ENCODE assay signal across 36 cellular contexts in the genomic region with DNA sequence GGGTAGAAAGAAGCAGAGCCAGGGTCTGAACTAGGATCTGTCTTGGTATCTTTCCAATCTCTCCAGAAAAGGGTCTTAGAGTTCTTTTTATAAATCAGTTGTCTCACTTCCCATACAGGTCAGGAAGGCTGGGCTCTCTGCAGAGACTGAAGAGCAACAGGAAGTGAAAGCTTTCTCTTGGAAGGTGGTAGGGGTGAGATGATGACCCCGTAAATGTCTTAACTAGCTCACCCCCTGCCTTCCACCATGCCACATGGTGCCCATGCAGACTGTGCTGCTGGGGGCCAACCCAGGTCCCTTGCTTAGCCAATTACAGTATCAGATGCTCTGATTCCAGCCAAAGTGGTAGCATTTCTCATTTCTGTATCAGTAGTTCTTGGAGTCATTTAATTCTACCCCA.
"Had no signal": no experiment of that assay in that cellular context is flagged by ENCODE, and none has a peak within 500 bp of the region (broad histone marks: within the 10 kb centered on the region; RNA-seq: fewer than 3 reads in every experiment).

No MANE protein-coding gene starts in this region.

- H3K27ac ChIP-seq: adrenal gland, body of pancreas, epithelial cell of prostate, esophagus squamous epithelium, gastroesophageal sphincter, heart right ventricle, hepatocyte had no signal

- H3K27ac Mint-ChIP-seq: activated CD4-positive, alpha-beta memory T cell treated with anti-CD3 and anti-CD28 coated beads for 36 hours; activated CD4-positive, alpha-beta T cell treated with anti-CD3 and anti-CD28 coated beads for 36 hours; activated CD4-positive, alpha-beta T cell treated with anti-CD3 and anti-CD28 coated beads, Interleukin-2, amount 10 ng/mL, durations not matched to agents 24 days and 14 days; activated CD8-positive, alpha-beta memory T cell treated with anti-CD3 and anti-CD28 coated beads, Interleukin-2, amount 10 ng/mL, durations not matched to agents 7 days and 5 days; activated CD8-positive, alpha-beta T cell treated with anti-CD3 and anti-CD28 coated beads, Interleukin-2, amount 10 ng/mL, durations not matched to agents 7 days and 5 days; activated naive CD4-positive, alpha-beta T cell treated with anti-CD3 and anti-CD28 coated beads for 36 hours; activated naive CD4-positive, alpha-beta T cell treated with anti-CD3 and anti-CD28 coated beads, Interleukin-2, amount 50 U/mL, for 24 hours; activated naive CD8-positive, alpha-beta T cell treated with anti-CD3 and anti-CD28 coated beads for 36 hours; activated naive CD8-positive, alpha-beta T cell treated with anti-CD3 and anti-CD28 coated beads, Interleukin-2, amount 50 U/mL, for 24 hours; activated T-helper 1 cell treated with anti-CD3 and anti-CD28 coated beads, Interleukin-12 subunit alpha, Interleukin-12 subunit beta, Interleukin-2, Interleukin-4 antibody, amounts not matched to agents 30 ng/mL and 10 ng/mL and 1 ng/mL, durations not matched to agents 14 hours and 24 hours and 36 hours; activated T-helper 2 cell treated with anti-CD3 and anti-CD28 coated beads, Interferon-gamma antibody, Interleukin-2, Interleukin-4, amounts not matched to agents 10 μg/mL and 5 μg/mL and 100 μg/mL, durations not matched to agents 14 hours and 24 hours and 36 hours; effector memory CD8-positive, alpha-beta T cell; T-helper 2 cell treated with Interferon-gamma antibody and Interleukin-4, amounts not matched to agents 5 μg/mL and 100 μg/mL, for 36 hours had no signal

- DNase-seq: activated CD4-positive, alpha-beta memory T cell treated with anti-CD3 and anti-CD28 coated beads for 36 hours; activated CD4-positive, alpha-beta T cell treated with anti-CD3 and anti-CD28 coated beads for 36 hours; activated CD4-positive, alpha-beta T cell treated with anti-CD3 and anti-CD28 coated beads, Interleukin-2, amount 10 ng/mL, durations not matched to agents 24 days and 14 days; activated CD4-positive, CD25-positive, alpha-beta regulatory T cell; activated CD4-positive, CD25-positive, alpha-beta regulatory T cell treated with anti-CD3 and anti-CD28 coated beads, Interleukin-2, amount 50 U/mL, for 72 hours; activated CD8-positive, alpha-beta memory T cell treated with anti-CD3 and anti-CD28 coated beads, Interleukin-2, amount 10 ng/mL, durations not matched to agents 7 days and 5 days; activated CD8-positive, alpha-beta memory T cell treated with anti-CD3 and anti-CD28 coated beads, Interleukin-2, amount 50 U/mL, for 4 hours; activated CD8-positive, alpha-beta T cell treated with anti-CD3 and anti-CD28 coated beads, Interleukin-2, amount 10 ng/mL, durations not matched to agents 7 days and 5 days; activated effector memory CD4-positive, alpha-beta T cell treated with anti-CD3 and anti-CD28 coated beads, Interleukin-2, amount 50 U/mL, for 16 hours; activated naive CD4-positive, alpha-beta T cell treated with anti-CD3 and anti-CD28 coated beads for 36 hours; activated naive CD8-positive, alpha-beta T cell treated with anti-CD3 and anti-CD28 coated beads for 36 hours; activated naive CD8-positive, alpha-beta T cell treated with anti-CD3 and anti-CD28 coated beads, Interleukin-2, amount 50 U/mL, for 24 hours; activated T-cell treated with anti-CD3 and anti-CD28 coated beads, Interleukin-2, amount 50 U/mL, for 1 hour; activated T-cell treated with anti-CD3 and anti-CD28 coated beads, Interleukin-2, amount 50 U/mL, for 48 hours; adrenal gland; amygdala; aorta; body of pancreas; caudate nucleus; cortex of kidney; dermis blood vessel endothelial cell; effector CD4-positive, alpha-beta T cell; effector memory CD8-positive, alpha-beta T cell; esophagus squamous epithelium; foreskin melanocyte; heart right ventricle; T1000 had no signal

- H3K9me3 Mint-ChIP-seq: activated CD4-positive, alpha-beta memory T cell treated with anti-CD3 and anti-CD28 coated beads for 36 hours; activated CD4-positive, alpha-beta T cell treated with anti-CD3 and anti-CD28 coated beads, Interleukin-2, amount 10 ng/mL, durations not matched to agents 24 days and 14 days; activated naive CD8-positive, alpha-beta T cell treated with anti-CD3 and anti-CD28 coated beads for 36 hours; activated naive CD8-positive, alpha-beta T cell treated with anti-CD3 and anti-CD28 coated beads, Interleukin-2, amount 50 U/mL, for 24 hours; activated T-helper 1 cell treated with anti-CD3 and anti-CD28 coated beads, Interleukin-12 subunit alpha, Interleukin-12 subunit beta, Interleukin-2, Interleukin-4 antibody, amounts not matched to agents 30 ng/mL and 10 ng/mL and 1 ng/mL, durations not matched to agents 14 hours and 24 hours and 36 hours; activated T-helper 2 cell treated with anti-CD3 and anti-CD28 coated beads, Interferon-gamma antibody, Interleukin-2, Interleukin-4, amounts not matched to agents 10 μg/mL and 5 μg/mL and 100 μg/mL, durations not matched to agents 14 hours and 24 hours and 36 hours; effector memory CD8-positive, alpha-beta T cell; T-helper 2 cell treated with Interferon-gamma antibody and Interleukin-4, amounts not matched to agents 5 μg/mL and 100 μg/mL, for 36 hours had no signal

- ATAC-seq: activated CD4-positive, alpha-beta T cell treated with anti-CD3 and anti-CD28 coated beads for 36 hours; activated CD8-positive, alpha-beta memory T cell treated with anti-CD3 and anti-CD28 coated beads, Interleukin-2, amount 10 ng/mL, durations not matched to agents 7 days and 5 days; activated CD8-positive, alpha-beta T cell treated with anti-CD3 and anti-CD28 coated beads, Interleukin-2, amount 10 ng/mL, durations not matched to agents 7 days and 5 days; activated naive CD8-positive, alpha-beta T cell treated with anti-CD3 and anti-CD28 coated beads, Interleukin-2, amount 50 U/mL, for 24 hours; body of pancreas; effector memory CD8-positive, alpha-beta T cell; gastroesophageal sphincter; heart right ventricle had no signal

- H3K4me1 Mint-ChIP-seq: activated CD4-positive, alpha-beta T cell treated with anti-CD3 and anti-CD28 coated beads for 36 hours; activated CD4-positive, alpha-beta T cell treated with anti-CD3 and anti-CD28 coated beads, Interleukin-2, amount 10 ng/mL, durations not matched to agents 24 days and 14 days; activated CD8-positive, alpha-beta memory T cell treated with anti-CD3 and anti-CD28 coated beads, Interleukin-2, amount 10 ng/mL, durations not matched to agents 7 days and 5 days; activated naive CD4-positive, alpha-beta T cell treated with anti-CD3 and anti-CD28 coated beads, Interleukin-2, amount 50 U/mL, for 24 hours; activated naive CD8-positive, alpha-beta T cell treated with anti-CD3 and anti-CD28 coated beads for 36 hours; activated naive CD8-positive, alpha-beta T cell treated with anti-CD3 and anti-CD28 coated beads, Interleukin-2, amount 50 U/mL, for 24 hours had no signal

- H2AFZ ChIP-seq: hepatocyte had no signal

- H3K36me3 ChIP-seq: adrenal gland, esophagus squamous epithelium, gastroesophageal sphincter, heart right ventricle had no signal

- H3K9me3 ChIP-seq: body of pancreas, esophagus squamous epithelium, gastroesophageal sphincter, heart right ventricle had no signal

- H3K27me3 Mint-ChIP-seq: activated CD4-positive, alpha-beta T cell treated with anti-CD3 and anti-CD28 coated beads for 36 hours; activated CD4-positive, alpha-beta T cell treated with anti-CD3 and anti-CD28 coated beads, Interleukin-2, amount 10 ng/mL, durations not matched to agents 24 days and 14 days; activated naive CD8-positive, alpha-beta T cell treated with anti-CD3 and anti-CD28 coated beads for 36 hours; activated naive CD8-positive, alpha-beta T cell treated with anti-CD3 and anti-CD28 coated beads, Interleukin-2, amount 50 U/mL, for 24 hours; effector memory CD8-positive, alpha-beta T cell had no signal

- H3K36me3 Mint-ChIP-seq: activated CD4-positive, alpha-beta memory T cell treated with anti-CD3 and anti-CD28 coated beads for 36 hours; activated CD8-positive, alpha-beta memory T cell treated with anti-CD3 and anti-CD28 coated beads, Interleukin-2, amount 10 ng/mL, durations not matched to agents 7 days and 5 days; activated naive CD4-positive, alpha-beta T cell treated with anti-CD3 and anti-CD28 coated beads, Interleukin-2, amount 50 U/mL, for 24 hours; activated naive CD8-positive, alpha-beta T cell treated with anti-CD3 and anti-CD28 coated beads for 36 hours had no signal

- H3K4me3 ChIP-seq: adrenal gland, body of pancreas, esophagus squamous epithelium, gastroesophageal sphincter, heart right ventricle, hepatocyte had no signal

- H3K4me2 ChIP-seq: hepatocyte had no signal

- H3K79me2 ChIP-seq: hepatocyte had no signal

- FAIRE-seq: colon, endometrium had no signal

- H3K4me3 Mint-ChIP-seq: activated CD4-positive, alpha-beta memory T cell treated with anti-CD3 and anti-CD28 coated beads for 36 hours; activated CD4-positive, alpha-beta T cell treated with anti-CD3 and anti-CD28 coated beads for 36 hours; activated CD4-positive, alpha-beta T cell treated with anti-CD3 and anti-CD28 coated beads, Interleukin-2, amount 10 ng/mL, durations not matched to agents 24 days and 14 days; activated CD8-positive, alpha-beta memory T cell treated with anti-CD3 and anti-CD28 coated beads, Interleukin-2, amount 10 ng/mL, durations not matched to agents 7 days and 5 days; activated CD8-positive, alpha-beta T cell treated with anti-CD3 and anti-CD28 coated beads, Interleukin-2, amount 10 ng/mL, durations not matched to agents 7 days and 5 days; activated naive CD4-positive, alpha-beta T cell treated with anti-CD3 and anti-CD28 coated beads for 36 hours; activated naive CD4-positive, alpha-beta T cell treated with anti-CD3 and anti-CD28 coated beads, Interleukin-2, amount 50 U/mL, for 24 hours; activated naive CD8-positive, alpha-beta T cell treated with anti-CD3 and anti-CD28 coated beads for 36 hours; activated naive CD8-positive, alpha-beta T cell treated with anti-CD3 and anti-CD28 coated beads, Interleukin-2, amount 50 U/mL, for 24 hours; activated T-helper 1 cell treated with anti-CD3 and anti-CD28 coated beads, Interleukin-12 subunit alpha, Interleukin-12 subunit beta, Interleukin-2, Interleukin-4 antibody, amounts not matched to agents 30 ng/mL and 10 ng/mL and 1 ng/mL, durations not matched to agents 14 hours and 24 hours and 36 hours; effector memory CD8-positive, alpha-beta T cell; T-helper 2 cell treated with Interferon-gamma antibody and Interleukin-4, amounts not matched to agents 5 μg/mL and 100 μg/mL, for 36 hours had no signal

- H3K4me1 ChIP-seq: adrenal gland, body of pancreas, esophagus squamous epithelium, gastroesophageal sphincter, heart right ventricle had no signal

- H3K27me3 ChIP-seq: adrenal gland, body of pancreas, esophagus squamous epithelium, gastroesophageal sphincter, heart right ventricle, hepatocyte had no signal
